8 cellular contexts compared by ENCODE assay signal in genomic region chr3:88003115-88003755, GRCh38. TPM values are rescaled to one million over a fixed set of nuclear protein-coding genes. Genes with fewer than 3 reads are reported as not detected.
DNase-seq lines count a peak whose midpoint lies in the region; ATAC-seq and TF ChIP-seq lines count a peak whose summit lies in the region.

No MANE protein-coding gene starts in this region.

- no peak for TF ChIP-seq POLR2A in body of pancreas (IDR thresholded peaks at IDR 0.05)

- intact Hi-C loops in CD4-positive, alpha-beta T cell (cut with DNase I, micrococcal nuclease): loop anchor here (1.0 to 10.0 kb wide), 4 partner anchors 112 to 743 kb away; no protein-coding TSS in a partner anchor
- intact Hi-C loops in body of pancreas (cut with DNase I): loop anchor here (5.0 kb wide), 1 partner anchor 706 kb away; no protein-coding TSS in a partner anchor
- intact Hi-C loops in left colon (cut with DNase I, micrococcal nuclease): loop anchor here in 1 of 2 donors (5.0 to 10.0 kb wide), 2 partner anchors 231 to 648 kb away; no protein-coding TSS in a partner anchor

- H3K9me3 ChIP-seq in CD4-positive, alpha-beta T cell (ENCODE audit: control insufficient read depth, low read length): no peaks in the 10 kb centered on the region
- H3K9me3 ChIP-seq in body of pancreas: peaks cover 0 to 5% (median 0%) of the 10 kb centered on the region in 3 donors

- H3K27me3 Mint-ChIP-seq in CD4-positive, alpha-beta T cell: peaks cover 5% of the 10 kb centered on the region
- peaks cover 11% of the 10 kb centered on the region for H3K27me3 Mint-ChIP-seq in activated naive CD8-positive, alpha-beta T cell treated with anti-CD3 and anti-CD28 coated beads for 36 hours
- peaks cover 5% of the 10 kb centered on the region for H3K27me3 Mint-ChIP-seq in activated naive CD4-positive, alpha-beta T cell treated with anti-CD3 and anti-CD28 coated beads, Interleukin-2, amount 10 ng/mL, durations not matched to agents 7 days and 5 days

- CTCF ChIA-PET in CD4-positive, alpha-beta T cell (lab: Charles Lee): no interaction called here
- CTCF ChIA-PET in activated naive CD4-positive, alpha-beta T cell treated with anti-CD3 and anti-CD28 coated beads, Interleukin-2, amount 10 ng/mL, durations not matched to agents 7 days and 5 days (lab: Charles Lee): interaction anchor here (0.7 to 3.0 kb wide), 8 partner anchors 21 to 743 kb away, joined by 3 to 17 read pairs (median 3); no protein-coding TSS in a partner anchor

- H3K4me1 ChIP-seq in body of pancreas: peaks cover 13% of the 10 kb centered on the region

- no peak overlapping the region for H3K27ac Mint-ChIP-seq in CD4-positive, alpha-beta T cell
- no peak overlapping the region for H3K27ac Mint-ChIP-seq in activated naive CD8-positive, alpha-beta T cell treated with anti-CD3 and anti-CD28 coated beads for 36 hours
- no peak overlapping the region for H3K27ac Mint-ChIP-seq in activated naive CD4-positive, alpha-beta T cell treated with anti-CD3 and anti-CD28 coated beads, Interleukin-2, amount 10 ng/mL, durations not matched to agents 7 days and 5 days

- H3K36me3 Mint-ChIP-seq in CD4-positive, alpha-beta T cell (ENCODE audit: low read depth): no peaks in the 10 kb centered on the region
- no peaks in the 10 kb centered on the region for H3K36me3 Mint-ChIP-seq in activated naive CD8-positive, alpha-beta T cell treated with anti-CD3 and anti-CD28 coated beads for 36 hours
- H3K36me3 Mint-ChIP-seq in activated naive CD4-positive, alpha-beta T cell treated with anti-CD3 and anti-CD28 coated beads, Interleukin-2, amount 10 ng/mL, durations not matched to agents 7 days and 5 days: no peaks in the 10 kb centered on the region

- no peak overlapping the region for H3K4me3 ChIP-seq in body of pancreas

- no peaks in the 10 kb centered on the region for H3K9me3 Mint-ChIP-seq in CD4-positive, alpha-beta T cell
- no peaks in the 10 kb centered on the region for H3K9me3 Mint-ChIP-seq in activated naive CD8-positive, alpha-beta T cell treated with anti-CD3 and anti-CD28 coated beads for 36 hours
- H3K9me3 Mint-ChIP-seq in activated naive CD4-positive, alpha-beta T cell treated with anti-CD3 and anti-CD28 coated beads, Interleukin-2, amount 10 ng/mL, durations not matched to agents 7 days and 5 days: no peaks in the 10 kb centered on the region

- no peaks in the 10 kb centered on the region for H3K36me3 ChIP-seq in body of pancreas (replicated peaks in 1 of 2; ENCODE audit: insufficient read depth in 1 of 2, low read depth in 2 of 2)

- H3K27me3 ChIP-seq in CD4-positive, alpha-beta T cell (ENCODE audit: control insufficient read depth, insufficient read depth, low read length): no peaks in the 10 kb centered on the region
- no peaks in the 10 kb centered on the region for H3K27me3 ChIP-seq in body of pancreas

- no peak for DNase-seq in CD4-positive, alpha-beta T cell
- DNase-seq in GM13977 (ENCODE audit: low spot score): no peak
- peak; percentile 16 for DNase-seq in NCI-H146 (lab: John Stamatoyannopoulos, UW)
- DNase-seq in body of pancreas: peak in 1 of 4 donors; percentile 33
- DNase-seq in left colon: no peak
- DNase-seq in activated naive CD8-positive, alpha-beta T cell treated with anti-CD3 and anti-CD28 coated beads for 36 hours: no peak
- no peak for DNase-seq in activated naive CD4-positive, alpha-beta T cell treated with anti-CD3 and anti-CD28 coated beads, Interleukin-2, amount 10 ng/mL, durations not matched to agents 7 days and 5 days

- WGBS in body of pancreas, 2 donors: 45 to 46% methylated on average over 6 of the region's 6 CpGs

- in situ Hi-C loops in GM13977 (cut with MboI; ENCODE audit: low pct_unique_long_range_greater_than_20kb, low sequenced_read_pairs, unreplicated experiment): loop anchor here (25.0 kb wide), 2 partner anchors 241 to 641 kb away; no protein-coding TSS in a partner anchor

- ATAC-seq in CD4-positive, alpha-beta T cell (ENCODE audit: poor library complexity): no peak
- peak; percentile 78 for ATAC-seq in body of pancreas
- peak; percentile 49 for ATAC-seq in left colon
- no peak for ATAC-seq in GM18907 (IDR thresholded peaks at IDR 0.05; ENCODE audit: unreplicated experiment)

- POLR2A ChIA-PET in CD4-positive, alpha-beta T cell (lab: Charles Lee): no interaction called here

- TF ChIP-seq CTCF in CD4-positive, alpha-beta T cell (IDR thresholded peaks at IDR 0.05): peak; percentile 88
- TF ChIP-seq CTCF in GM13977 (IDR thresholded peaks at IDR 0.05; ENCODE audit: extremely low read depth, insufficient read depth, missing control alignments) (peak; percentile 64), body of pancreas (IDR thresholded peaks at IDR 0.05) (peak; percentile 66 to 80 (median 77))

- H3K4me1 Mint-ChIP-seq in CD4-positive, alpha-beta T cell (ENCODE audit: low read depth): peaks cover 12% of the 10 kb centered on the region
- H3K4me1 Mint-ChIP-seq in activated naive CD8-positive, alpha-beta T cell treated with anti-CD3 and anti-CD28 coated beads for 36 hours: peaks cover 2% of the 10 kb centered on the region
- H3K4me1 Mint-ChIP-seq in activated naive CD4-positive, alpha-beta T cell treated with anti-CD3 and anti-CD28 coated beads, Interleukin-2, amount 10 ng/mL, durations not matched to agents 7 days and 5 days: peaks cover 9% of the 10 kb centered on the region

- no peak overlapping the region for H3K27ac ChIP-seq in CD4-positive, alpha-beta T cell (ENCODE audit: low read depth, low read length)
- peak overlapping the region in 2 of 4 donors; percentile 10 to 56 for H3K27ac ChIP-seq in body of pancreas

- no peak overlapping the region for H3K4me3 Mint-ChIP-seq in CD4-positive, alpha-beta T cell
- no peak overlapping the region for H3K4me3 Mint-ChIP-seq in activated naive CD8-positive, alpha-beta T cell treated with anti-CD3 and anti-CD28 coated beads for 36 hours
- H3K4me3 Mint-ChIP-seq in activated naive CD4-positive, alpha-beta T cell treated with anti-CD3 and anti-CD28 coated beads, Interleukin-2, amount 10 ng/mL, durations not matched to agents 7 days and 5 days: no peak overlapping the region

RNA-seq across cellular contexts. Expression of gene CGGBP1, which starts 55.6 kb away (rescaled TPM):
- 10 to 100 TPM; 88.7 to 89.7 TPM for total RNA-seq in CD4-positive, alpha-beta T cell
- total RNA-seq in body of pancreas (10 to 100 TPM; 38.6 to 44.4 TPM), left colon (10 to 100 TPM; 46.0 to 49.9 TPM)
- 10 to 100 TPM; 69.8 to 75.4 TPM for total RNA-seq in activated naive CD8-positive, alpha-beta T cell treated with anti-CD3 and anti-CD28 coated beads for 36 hours

RNA-seq across cellular contexts. Expression of gene ZNF654, which starts 55.8 kb away (rescaled TPM):
- 1 to 10 TPM; 6.5 to 7.6 TPM for total RNA-seq in CD4-positive, alpha-beta T cell
- total RNA-seq in body of pancreas (1 to 10 TPM; 4.3 to 7.0 TPM), left colon (10 to 100 TPM; 14.3 to 17.6 TPM)
- total RNA-seq in activated naive CD8-positive, alpha-beta T cell treated with anti-CD3 and anti-CD28 coated beads for 36 hours: 10 to 100 TPM; 16.2 to 17.2 TPM

Comparison
In these comparisons a context has a peak if more than half of its experiments do, and no peak if none do; other contexts are left out.
1. ATAC-seq: peak in body of pancreas (single experiment) and left colon (single experiment); none in CD4-positive, alpha-beta T cell (single experiment) and GM18907 (single experiment).
2. Peak in every context shown above with its lines, with median percentiles within 50 percentile points of each other: CTCF ChIP-seq.